27 cellular contexts compared by ENCODE assay signal in genomic region chr2:84641016-84641415, GRCh38.
"Had no signal": no experiment of that assay in that cellular context is flagged by ENCODE, and none has a peak within 500 bp of the region (broad histone marks: within the 10 kb centered on the region; RNA-seq: fewer than 3 reads in every experiment).

No MANE protein-coding gene starts in this region.

- H3K27ac Mint-ChIP-seq: natural killer cell treated with Interleukin-12 subunit alpha and Interleukin-12 subunit beta and Interleukin-15 and Interleukin-18, amount 100 ng/mL, for 72 hours; neural progenitor cell; stimulated activated memory B cell treated with anti-CD40 and anti-IgM and Interleukin-4, amounts not matched to agents 10 μg/mL and 1 μg/mL and 100 μg/mL, for 72 hours; stimulated activated naive CD8-positive, alpha-beta T cell treated with anti-CD3 and anti-CD28 coated beads, Interleukin-15, amount 100 ng/mL, for 72 hours; type B pancreatic cell had no signal

- H3K4me2 ChIP-seq: hepatocyte, neural progenitor cell, smooth muscle cell had no signal

- DNase-seq: left colon; left ventricle myocardium inferior; midbrain; mucosa of descending colon; naive thymus-derived CD4-positive, alpha-beta T cell; occipital lobe; psoas muscle; right lobe of liver; stimulated activated CD4-positive, alpha-beta T cell treated with anti-CD3 and anti-CD28 coated beads, Interleukin-1b, Interleukin-23, amount 100 ng/mL, for 48 hours; stimulated activated CD4-positive, alpha-beta T cell treated with anti-CD3 and anti-CD28 coated beads, Interleukin-2, amount 100 ng/mL, for 48 hours; stimulated activated CD4-positive, alpha-beta T cell treated with anti-CD3 and anti-CD28 coated beads, Interleukin-4, amount 100 ng/mL, for 4 hours; stimulated activated CD8-positive, alpha-beta memory T cell treated with anti-CD3 and anti-CD28 coated beads, Interleukin-4, amount 100 ng/mL, for 48 hours; stimulated activated naive CD4-positive, alpha-beta T cell treated with Interleukin-2 at 50 U/mL for 16 hours; stimulated activated naive CD8-positive, alpha-beta T cell treated with anti-CD3 and anti-CD28 coated beads, Interleukin-15, amount 100 ng/mL, for 72 hours; substantia nigra; uterus had no signal

- H3K27me3 Mint-ChIP-seq: natural killer cell treated with Interleukin-12 subunit alpha and Interleukin-12 subunit beta and Interleukin-15 and Interleukin-18, amount 100 ng/mL, for 72 hours; stimulated activated naive CD8-positive, alpha-beta T cell treated with anti-CD3 and anti-CD28 coated beads, Interleukin-15, amount 100 ng/mL, for 72 hours had no signal

- H3K9me3 ChIP-seq: left ventricle myocardium inferior, neutrophil, psoas muscle, right atrium auricular region, right lobe of liver, uterus had no signal

- H3K4me1 ChIP-seq: left ventricle myocardium inferior, neural progenitor cell, parathyroid adenoma, psoas muscle, right atrium auricular region, right lobe of liver, tibial nerve, uterus had no signal

- H3K27me3 ChIP-seq: hepatocyte, neural progenitor cell, neutrophil, right atrium auricular region, right lobe of liver, tibial nerve, uterus had no signal

- H3K9ac ChIP-seq: neural progenitor cell, parathyroid adenoma had no signal

- H3K27ac ChIP-seq: hepatocyte, left ventricle myocardium inferior, neural progenitor cell, neutrophil, parathyroid adenoma, psoas muscle, right atrium auricular region, right lobe of liver, tibial nerve, uterus had no signal

- ATAC-seq: left colon; mucosa of descending colon; naive thymus-derived CD4-positive, alpha-beta T cell; psoas muscle; right lobe of liver; stimulated activated memory B cell treated with anti-CD40 and anti-IgM and Interleukin-4, amounts not matched to agents 10 μg/mL and 1 μg/mL and 100 μg/mL, for 72 hours; stimulated activated naive CD8-positive, alpha-beta T cell treated with anti-CD3 and anti-CD28 coated beads, Interleukin-15, amount 100 ng/mL, for 72 hours had no signal

- H3K9me3 Mint-ChIP-seq: natural killer cell treated with Interleukin-12 subunit alpha and Interleukin-12 subunit beta and Interleukin-15 and Interleukin-18, amount 100 ng/mL, for 72 hours; type B pancreatic cell had no signal

- H3K36me3 ChIP-seq: left ventricle myocardium inferior, neutrophil, right atrium auricular region, right lobe of liver, uterus had no signal

- H3K4me3 Mint-ChIP-seq: naive thymus-derived CD4-positive, alpha-beta T cell; natural killer cell treated with Interleukin-12 subunit alpha and Interleukin-12 subunit beta and Interleukin-15 and Interleukin-18, amount 100 ng/mL, for 72 hours; neural progenitor cell; stimulated activated memory B cell treated with anti-CD40 and anti-IgM and Interleukin-4, amounts not matched to agents 10 μg/mL and 1 μg/mL and 100 μg/mL, for 72 hours; stimulated activated naive CD8-positive, alpha-beta T cell treated with anti-CD3 and anti-CD28 coated beads, Interleukin-15, amount 100 ng/mL, for 72 hours; type B pancreatic cell had no signal

- H3K4me1 Mint-ChIP-seq: stimulated activated memory B cell treated with anti-CD40 and anti-IgM and Interleukin-4, amounts not matched to agents 10 μg/mL and 1 μg/mL and 100 μg/mL, for 72 hours had no signal

- H3K36me3 Mint-ChIP-seq: stimulated activated memory B cell treated with anti-CD40 and anti-IgM and Interleukin-4, amounts not matched to agents 10 μg/mL and 1 μg/mL and 100 μg/mL, for 72 hours; type B pancreatic cell had no signal

- H2AFZ ChIP-seq: hepatocyte, neural progenitor cell, parathyroid adenoma had no signal

- H3K4me3 ChIP-seq: hepatocyte, left ventricle myocardium inferior, lung, mucosa of descending colon, neural progenitor cell, psoas muscle, right atrium auricular region, right lobe of liver, smooth muscle cell, tibial nerve, uterus had no signal
